8 cellular contexts compared by ENCODE assay signal in genomic region chr12:12716151-12716844, GRCh38. TPM values are rescaled to one million over a fixed set of nuclear protein-coding genes. Genes with fewer than 3 reads are reported as not detected.
A peak's percentile ranks its signal among the peaks of the same experiment; 100 is the strongest.
DNase-seq lines count a peak whose midpoint lies in the region; ATAC-seq and TF ChIP-seq lines count a peak whose summit lies in the region.

No MANE protein-coding gene starts in this region.

- peaks cover 66% of the 10 kb centered on the region for H3K36me3 Mint-ChIP-seq in central memory CD8-positive, alpha-beta T cell (ENCODE audit: insufficient read depth)

- TF ChIP-seq CTCF in lower leg skin (IDR thresholded peaks at IDR 0.05) (no peak), thoracic aorta (IDR thresholded peaks at IDR 0.05) (no peak)

- peaks cover 6% of the 10 kb centered on the region for H3K36me3 ChIP-seq in thoracic aorta

- peak overlapping the region; percentile 95 to 99 for H3K27ac ChIP-seq in thoracic aorta

- peak overlapping the region; percentile 89 for H3K4me3 Mint-ChIP-seq in central memory CD8-positive, alpha-beta T cell

- H3K27me3 ChIP-seq in thoracic aorta (replicated peaks; ENCODE audit: insufficient read depth): no peaks in the 10 kb centered on the region

- no peaks in the 10 kb centered on the region for H3K9me3 ChIP-seq in thoracic aorta

- DNase-seq in NCI-H524 (lab: John Stamatoyannopoulos, UW): peak; percentile 5 to 27
- DNase-seq in NCI-H524 treated with DMSO at 0.1 percent for 48 hours (lab: John Stamatoyannopoulos, UW): no peak
- DNase-seq in NCI-H69 (lab: John Stamatoyannopoulos, UW): peak; percentile 56
- peak in 1 of 2 donors; percentile 24 for DNase-seq in central memory CD8-positive, alpha-beta T cell (ENCODE audit: low spot score in 2 of 2)
- DNase-seq in lower leg skin (ENCODE audit: low spot score in 2 of 2): no peak
- DNase-seq in thoracic aorta (ENCODE audit: low spot score): no peak
- DNase-seq in germinal center (ENCODE audit: low spot score): no peak

- H3K4me3 ChIP-seq in lower leg skin (ENCODE audit: low read depth, poor library complexity, severe bottlenecking): peak overlapping the region; percentile 92
- peak overlapping the region; percentile 98 for H3K4me3 ChIP-seq in thoracic aorta

- 0 to 2% methylated on average over 18 of the region's 18 CpGs for WGBS in lower leg skin, 2 donors

- peaks cover 68% of the 10 kb centered on the region for H3K4me1 Mint-ChIP-seq in central memory CD8-positive, alpha-beta T cell

- H3K4me1 ChIP-seq in thoracic aorta (ENCODE audit: control insufficient read depth in 1 of 2, low read depth in 2 of 2): peaks cover 32 to 51% of the 10 kb centered on the region in 2 donors

- H3K27me3 Mint-ChIP-seq in central memory CD8-positive, alpha-beta T cell: no peaks in the 10 kb centered on the region

- no peaks in the 10 kb centered on the region for H3K9me3 Mint-ChIP-seq in central memory CD8-positive, alpha-beta T cell

- peak overlapping the region; percentile 95 for H3K27ac Mint-ChIP-seq in central memory CD8-positive, alpha-beta T cell (ENCODE audit: low read depth)

- no peak for TF ChIP-seq POLR2A in lower leg skin (IDR thresholded peaks at IDR 0.05)

- intact Hi-C loops in lower leg skin (cut with DNase I; ENCODE audit: low total_unique reads): no loop called here

- ATAC-seq in central memory CD8-positive, alpha-beta T cell (replicated peaks; ENCODE audit: extremely low read depth, poor library complexity, severe bottlenecking): no peak
- ATAC-seq in thoracic aorta (ENCODE audit: insufficient number of reproducible peaks, low FRiP score, low read depth): no peak
- ATAC-seq in GM19455 (IDR thresholded peaks at IDR 0.05; ENCODE audit: unreplicated experiment): no peak

RNA-seq across cellular contexts. Expression of gene CDKN1B, which starts 0.9 kb away (rescaled TPM):
- total RNA-seq in lower leg skin (100 to 1,000 TPM in 3 of 4 donors, 10 to 100 TPM in 1; 74.3 to 104 (median 101) TPM), thoracic aorta (10 to 100 TPM; 61.9 to 63.5 TPM)

RNA-seq across cellular contexts. Expression of gene GPR19, which starts 20.3 kb away (rescaled TPM):
- under 1 TPM in 1 of 4 donors, not detected in 3; 0.13 TPM for total RNA-seq in lower leg skin
- under 1 TPM in 1 of 2 donors, not detected in 1; 0.35 TPM for total RNA-seq in thoracic aorta

Comparison
In these comparisons a context has a peak if more than half of its experiments do, and no peak if none do; other contexts are left out.
1. DNase-seq: peak in NCI-H524 (2 of 2) and NCI-H69 (single experiment); none in NCI-H524 treated with DMSO at 0.1 percent for 48 hours (single experiment), lower leg skin (0 of 2), thoracic aorta (single experiment) and germinal center (single experiment).